In the genomic region with DNA sequence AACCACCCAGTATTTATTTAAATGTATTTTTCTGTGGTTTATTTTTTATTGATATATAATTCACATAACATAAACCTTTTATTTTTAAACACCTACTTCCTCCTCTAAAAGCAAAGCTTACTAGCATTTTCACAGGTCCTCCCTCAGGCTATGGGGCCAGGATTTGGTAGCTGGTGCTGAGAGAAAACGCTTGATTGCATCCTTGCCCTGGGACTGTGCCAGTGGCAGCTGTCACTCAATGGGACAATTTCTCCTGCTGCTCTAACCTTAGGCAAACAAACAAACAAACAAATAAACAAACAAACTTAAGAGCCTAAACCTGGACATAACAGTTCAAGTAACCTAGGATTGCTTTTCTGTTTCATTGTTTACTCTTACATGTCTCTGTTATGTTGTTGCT, we compare ENCODE assay signal across 26 cellular contexts.
"Had no signal": no experiment of that assay in that cellular context is flagged by ENCODE, and none has a peak within 500 bp of the region (broad histone marks: within the 10 kb centered on the region; RNA-seq: fewer than 3 reads in every experiment).

No MANE protein-coding gene starts in this region.

- H3K4me1 Mint-ChIP-seq: activated B cell treated with CpG ODN at 0.5 μM for 24 hours; activated naive CD8-positive, alpha-beta T cell treated with anti-CD3 and anti-CD28 coated beads, Interleukin-2, amount 50 U/mL, for 24 hours; T-cell had no signal

- H3K27me3 Mint-ChIP-seq: activated B cell treated with CpG ODN at 0.5 μM for 24 hours; activated CD4-positive, alpha-beta T cell treated with anti-CD3 and anti-CD28 coated beads, Interleukin-2, amount 10 ng/mL, durations not matched to agents 24 days and 14 days; activated CD8-positive, alpha-beta memory T cell treated with anti-CD3 and anti-CD28 coated beads, Interleukin-2, amount 10 ng/mL, durations not matched to agents 7 days and 5 days; activated naive CD8-positive, alpha-beta T cell treated with anti-CD3 and anti-CD28 coated beads, Interleukin-2, amount 50 U/mL, for 24 hours; activated T-cell treated with anti-CD3 and anti-CD28 coated beads, Interleukin-2, amount 50 U/mL, for 24 hours; central memory CD8-positive, alpha-beta T cell; T-cell had no signal

- H3K4me3 ChIP-seq: ascending aorta, body of pancreas, SK-N-MC had no signal

- FAIRE-seq: TTC549 had no signal

- H3K9me3 ChIP-seq: ascending aorta, body of pancreas had no signal

- H3K4me3 Mint-ChIP-seq: activated B cell treated with CpG ODN at 0.5 μM for 24 hours; activated CD4-positive, alpha-beta T cell treated with anti-CD3 and anti-CD28 coated beads, Interleukin-2, amount 10 ng/mL, durations not matched to agents 24 days and 14 days; activated CD8-positive, alpha-beta memory T cell treated with anti-CD3 and anti-CD28 coated beads, Interleukin-2, amount 10 ng/mL, durations not matched to agents 7 days and 5 days; activated naive CD8-positive, alpha-beta T cell treated with anti-CD3 and anti-CD28 coated beads, Interleukin-2, amount 50 U/mL, for 24 hours; activated T-cell treated with anti-CD3 and anti-CD28 coated beads, Interleukin-2, amount 50 U/mL, for 24 hours; central memory CD8-positive, alpha-beta T cell; T-cell had no signal

- H3K4me1 ChIP-seq: ascending aorta, body of pancreas had no signal

- H3K9me3 Mint-ChIP-seq: activated B cell treated with CpG ODN at 0.5 μM for 24 hours; activated CD4-positive, alpha-beta T cell treated with anti-CD3 and anti-CD28 coated beads, Interleukin-2, amount 10 ng/mL, durations not matched to agents 24 days and 14 days; activated naive CD4-positive, alpha-beta T cell treated with anti-CD3 and anti-CD28 coated beads, Interleukin-2, amount 50 U/mL, for 72 hours; activated naive CD8-positive, alpha-beta T cell treated with anti-CD3 and anti-CD28 coated beads, Interleukin-2, amount 50 U/mL, for 24 hours; activated T-cell treated with anti-CD3 and anti-CD28 coated beads, Interleukin-2, amount 50 U/mL, for 24 hours; central memory CD8-positive, alpha-beta T cell; T-cell had no signal

- H3K27me3 ChIP-seq: ascending aorta, body of pancreas had no signal

- DNase-seq: activated B cell treated with CpG ODN at 0.5 μM for 24 hours; activated CD4-positive, alpha-beta T cell treated with anti-CD3 and anti-CD28 coated beads for 1 hour; activated CD4-positive, alpha-beta T cell treated with anti-CD3 and anti-CD28 coated beads, Interleukin-2, amount 10 ng/mL, durations not matched to agents 24 days and 14 days; activated CD4-positive, alpha-beta T cell treated with anti-CD3 and anti-CD28 coated beads, Interleukin-2, amount 50 U/mL, for 48 hours; activated CD8-positive, alpha-beta memory T cell treated with anti-CD3 and anti-CD28 coated beads, Interleukin-2, amount 10 ng/mL, durations not matched to agents 7 days and 5 days; activated effector memory CD4-positive, alpha-beta T cell treated with anti-CD3 and anti-CD28 coated beads, Interleukin-2, amount 50 U/mL, for 16 hours; activated naive CD4-positive, alpha-beta T cell treated with Interleukin-2 at 50 U/mL for 16 hours; activated naive CD8-positive, alpha-beta T cell treated with anti-CD3 and anti-CD28 coated beads, Interleukin-2, amount 50 U/mL, for 24 hours; activated T-cell treated with anti-CD3 and anti-CD28 coated beads, Interleukin-2, amount 50 U/mL, for 24 hours; amniotic stem cell; body of pancreas; Kasumi-1; NCI-H1048; NCI-H2029 treated with DMSO at 0.1 percent for 48 hours; NCI-H526; NCI-H774; RPMI8226; T-cell; T-helper 2 cell; T1000 had no signal

- H3K27ac Mint-ChIP-seq: activated B cell treated with CpG ODN at 0.5 μM for 24 hours; activated CD4-positive, alpha-beta T cell treated with anti-CD3 and anti-CD28 coated beads, Interleukin-2, amount 10 ng/mL, durations not matched to agents 24 days and 14 days; activated CD8-positive, alpha-beta memory T cell treated with anti-CD3 and anti-CD28 coated beads, Interleukin-2, amount 10 ng/mL, durations not matched to agents 7 days and 5 days; activated naive CD4-positive, alpha-beta T cell treated with anti-CD3 and anti-CD28 coated beads, Interleukin-2, amount 50 U/mL, for 72 hours; activated naive CD8-positive, alpha-beta T cell treated with anti-CD3 and anti-CD28 coated beads, Interleukin-2, amount 50 U/mL, for 24 hours; activated T-cell treated with anti-CD3 and anti-CD28 coated beads, Interleukin-2, amount 50 U/mL, for 24 hours; T-cell had no signal

- ATAC-seq: activated CD8-positive, alpha-beta memory T cell treated with anti-CD3 and anti-CD28 coated beads, Interleukin-2, amount 10 ng/mL, durations not matched to agents 7 days and 5 days; activated naive CD4-positive, alpha-beta T cell treated with anti-CD3 and anti-CD28 coated beads, Interleukin-2, amount 50 U/mL, for 72 hours; activated naive CD8-positive, alpha-beta T cell treated with anti-CD3 and anti-CD28 coated beads, Interleukin-2, amount 50 U/mL, for 24 hours; body of pancreas; Right ventricle myocardium inferior; T-cell had no signal
